Comparison of ENCODE assay signal across 22 cellular contexts in the genomic region with DNA sequence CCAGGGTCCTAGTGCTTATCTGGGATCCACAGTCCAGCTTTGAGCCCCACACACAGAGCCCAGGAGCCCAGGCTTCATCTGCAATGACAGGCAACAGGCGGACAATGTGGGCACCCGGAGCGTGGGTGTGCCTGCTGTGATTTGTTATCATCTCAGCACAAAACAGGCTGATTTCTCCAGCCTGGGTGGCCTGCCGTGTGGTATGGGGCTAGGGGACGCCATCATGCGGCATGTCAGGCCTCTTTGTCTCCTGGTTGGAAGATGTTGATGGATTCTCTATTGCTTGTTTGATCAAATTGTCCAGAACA.
"Had no signal": no experiment of that assay in that cellular context is flagged by ENCODE, and none has a peak within 500 bp of the region (broad histone marks: within the 10 kb centered on the region; RNA-seq: fewer than 3 reads in every experiment).

No MANE protein-coding gene starts in this region.

- H3K36me3 Mint-ChIP-seq: memory B cell, mesothelial cell of epicardium had no signal

- H3K4me3 ChIP-seq: coronary artery, heart right ventricle, lower lobe of right lung, psoas muscle, stomach, thoracic aorta, transverse colon had no signal

- H2AFZ ChIP-seq: parathyroid adenoma had no signal

- H3K36me3 ChIP-seq: heart right ventricle, lower lobe of right lung, stomach, thoracic aorta, transverse colon had no signal

- H3K27ac ChIP-seq: coronary artery, heart right ventricle, lower lobe of right lung, parathyroid adenoma, psoas muscle, stomach, thoracic aorta, transverse colon had no signal

- H3K9me3 ChIP-seq: heart right ventricle, lower lobe of right lung, psoas muscle, stomach, thoracic aorta, transverse colon had no signal

- H3K9me3 Mint-ChIP-seq: mesothelial cell of epicardium, nephron had no signal

- ATAC-seq: left lobe of liver, lower lobe of right lung, psoas muscle had no signal

- H3K4me1 ChIP-seq: heart right ventricle, lower lobe of right lung, parathyroid adenoma, psoas muscle, stomach had no signal

- H3K79me2 ChIP-seq: parathyroid adenoma had no signal

- H3K4me1 Mint-ChIP-seq: memory B cell, mesothelial cell of epicardium had no signal

- H3K27me3 Mint-ChIP-seq: memory B cell had no signal

- H3K9ac ChIP-seq: parathyroid adenoma had no signal

- H3K27ac Mint-ChIP-seq: memory B cell, mesothelial cell of epicardium, nephron had no signal

- H3K27me3 ChIP-seq: transverse colon had no signal

- FAIRE-seq: frontal cortex, islet of Langerhans, small intestine had no signal

- H3K4me3 Mint-ChIP-seq: memory B cell, mesothelial cell of epicardium, nephron had no signal

- DNase-seq: effector CD4-positive, alpha-beta T cell; heart right ventricle; hypothalamus; kidney glomerular epithelial cell; retina; small intestine; stimulated activated CD4-positive, alpha-beta T cell treated with anti-CD3 and anti-CD28 coated beads, Interleukin-12 subunit alpha, Interleukin-12 subunit beta, amount 100 ng/mL, for 4 hours; stimulated activated naive CD4-positive, alpha-beta T cell; stomach; substantia nigra; transverse colon had no signal
